ENCODE assay signal across 21 cellular contexts in the genomic region with DNA sequence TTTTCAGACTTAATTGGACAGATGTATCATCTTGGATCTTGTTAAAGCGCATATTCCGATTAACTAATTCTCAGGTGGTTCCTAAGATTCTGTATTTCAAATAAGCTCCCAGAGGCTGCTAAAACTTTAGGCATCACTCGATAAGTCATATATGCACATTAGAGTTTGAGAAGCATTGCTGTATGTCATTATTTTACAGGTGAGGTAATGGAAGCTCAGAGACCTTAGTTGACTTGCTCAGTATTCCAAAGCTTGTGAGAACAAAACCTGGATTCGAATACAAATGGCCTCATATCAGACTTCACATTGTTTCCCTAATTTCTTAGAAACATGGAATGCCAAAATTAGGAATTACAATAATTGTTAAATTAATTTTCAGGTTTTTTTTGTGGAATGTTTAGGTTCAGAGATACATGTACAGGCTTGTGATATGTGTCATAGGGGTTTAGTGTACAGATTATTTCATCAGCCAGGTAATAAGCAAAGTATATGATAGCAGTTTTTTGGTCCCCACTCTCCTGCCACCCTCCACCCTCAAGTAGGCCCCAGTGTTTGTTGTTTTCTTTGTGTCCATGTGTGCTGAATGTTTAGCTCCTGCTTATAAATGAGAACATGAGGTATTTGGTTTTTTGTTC.
"Had no signal": no experiment of that assay in that cellular context is flagged by ENCODE, and none has a peak within 500 bp of the region (broad histone marks: within the 10 kb centered on the region; RNA-seq: fewer than 3 reads in every experiment).

No MANE protein-coding gene starts in this region.

- H3K4me3 ChIP-seq: dorsolateral prefrontal cortex, esophagus squamous epithelium, spleen, thoracic aorta, transverse colon had no signal

- H3K27me3 Mint-ChIP-seq: memory B cell; stimulated activated naive B cell treated with anti-CD40 and anti-IgM and Interleukin-4, amounts not matched to agents 10 μg/mL and 1 μg/mL and 100 μg/mL, for 72 hours; stimulated activated naive CD8-positive, alpha-beta T cell treated with anti-CD3 and anti-CD28 coated beads, Interleukin-15, amount 100 ng/mL, for 72 hours had no signal

- DNase-seq: cortex of kidney; dorsolateral prefrontal cortex; effector CD8-positive, alpha-beta T cell; esophagus squamous epithelium; foreskin fibroblast; natural killer cell; posterior cingulate gyrus; spleen; stimulated activated CD4-positive, alpha-beta T cell treated with anti-CD3 and anti-CD28 coated beads, Interleukin-15, amount 100 ng/mL, for 24 hours; stimulated activated CD4-positive, alpha-beta T cell treated with anti-CD3 and anti-CD28 coated beads, Interleukin-1b, Interleukin-23, amount 100 ng/mL, for 48 hours; stimulated activated CD4-positive, alpha-beta T cell treated with anti-CD3 and anti-CD28 coated beads, Interleukin-4, amount 100 ng/mL, for 24 hours; stimulated activated naive B cell treated with anti-CD40 and anti-IgM and Interleukin-4, amounts not matched to agents 10 μg/mL and 1 μg/mL and 100 μg/mL, for 72 hours; stimulated activated naive CD8-positive, alpha-beta T cell treated with anti-CD3 and anti-CD28 coated beads, Interleukin-15, amount 100 ng/mL, for 72 hours; substantia nigra; transverse colon had no signal

- H3K4me3 Mint-ChIP-seq: memory B cell; mesothelial cell of epicardium; natural killer cell; neural crest cell; stimulated activated naive B cell treated with anti-CD40 and anti-IgM and Interleukin-4, amounts not matched to agents 10 μg/mL and 1 μg/mL and 100 μg/mL, for 72 hours; stimulated activated naive CD8-positive, alpha-beta T cell treated with anti-CD3 and anti-CD28 coated beads, Interleukin-15, amount 100 ng/mL, for 72 hours had no signal

- H3K4me1 ChIP-seq: esophagus squamous epithelium, spleen, transverse colon had no signal

- FAIRE-seq: endometrium had no signal

- H3K27ac Mint-ChIP-seq: memory B cell; mesothelial cell of epicardium; natural killer cell; stimulated activated naive B cell treated with anti-CD40 and anti-IgM and Interleukin-4, amounts not matched to agents 10 μg/mL and 1 μg/mL and 100 μg/mL, for 72 hours had no signal

- H3K27me3 ChIP-seq: dorsolateral prefrontal cortex, esophagus squamous epithelium, spleen, transverse colon had no signal

- H3K9me3 ChIP-seq: thoracic aorta had no signal

- ATAC-seq: natural killer cell; sciatic nerve; stimulated activated naive B cell treated with anti-CD40 and anti-IgM and Interleukin-4, amounts not matched to agents 10 μg/mL and 1 μg/mL and 100 μg/mL, for 72 hours; stimulated activated naive CD8-positive, alpha-beta T cell treated with anti-CD3 and anti-CD28 coated beads, Interleukin-15, amount 100 ng/mL, for 72 hours had no signal

- H3K4me1 Mint-ChIP-seq: memory B cell; mesothelial cell of epicardium; neural crest cell; stimulated activated naive B cell treated with anti-CD40 and anti-IgM and Interleukin-4, amounts not matched to agents 10 μg/mL and 1 μg/mL and 100 μg/mL, for 72 hours; stimulated activated naive CD8-positive, alpha-beta T cell treated with anti-CD3 and anti-CD28 coated beads, Interleukin-15, amount 100 ng/mL, for 72 hours had no signal

- H3K36me3 ChIP-seq: thoracic aorta had no signal

- H3K27ac ChIP-seq: dorsolateral prefrontal cortex, esophagus squamous epithelium, spleen, thoracic aorta, transverse colon had no signal
